ENCODE assay signal across 13 cellular contexts in the genomic region with DNA sequence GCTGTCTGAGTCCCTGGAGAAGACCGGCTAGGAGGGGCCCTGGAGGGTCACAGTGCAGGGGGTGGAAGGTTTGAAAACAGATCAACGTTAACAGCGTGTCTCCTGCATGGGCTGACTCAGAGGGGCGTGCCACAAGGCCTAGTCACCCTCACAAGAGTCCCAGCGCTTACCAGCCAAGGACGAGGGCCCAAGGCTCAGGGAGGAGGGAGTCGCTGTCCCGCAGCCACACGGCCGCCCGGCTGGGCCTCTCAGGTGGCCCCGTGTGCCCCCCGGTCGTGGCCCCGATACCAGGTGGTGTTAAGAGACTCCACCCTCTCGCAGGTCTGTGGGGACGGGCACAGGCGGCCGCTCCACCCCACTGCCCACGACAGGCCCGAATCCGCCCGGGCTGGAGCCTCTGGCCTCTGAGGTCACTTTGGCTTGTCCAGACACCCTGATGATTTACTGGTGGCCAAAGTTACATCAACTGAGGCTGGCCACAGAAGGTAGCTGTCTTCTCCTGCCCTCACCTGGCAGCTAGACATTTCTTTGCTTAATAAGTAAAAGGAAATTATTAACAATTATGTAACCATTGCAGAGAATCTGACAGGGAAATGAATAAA. TPM values are rescaled to one million over a fixed set of nuclear protein-coding genes. Genes with fewer than 3 reads are reported as not detected.
DNase-seq lines count a peak whose midpoint lies in the region; ATAC-seq and TF ChIP-seq lines count a peak whose summit lies in the region.
"Had no signal": no experiment of that assay in that cellular context is flagged by ENCODE, and none has a peak within 500 bp of the region (broad histone marks: within the 10 kb centered on the region; RNA-seq: fewer than 3 reads in every experiment).

No MANE protein-coding gene starts in this region.

- no peaks in the 10 kb centered on the region for H3K27me3 ChIP-seq in gastrocnemius medialis
- H3K27me3 ChIP-seq in A673 (replicated peaks; ENCODE audit: insufficient read depth, low read depth, low read length, poor library complexity) = no peaks in the 10 kb centered on the region

- H3K27ac ChIP-seq in gastrocnemius medialis (peak overlapping the region in 3 of 4 donors; percentile 8 to 92 (median 39)), A673 (ENCODE audit: low read depth, low read length, poor library complexity, severe bottlenecking) (no peak overlapping the region)

- DNase-seq in GM03348 (ENCODE audit: low spot score) (peak; percentile 38), RPMI7951 (ENCODE audit: low read depth) (peak; percentile 98), fibroblast of the aortic adventitia (ENCODE audit: low read depth) (peak; percentile 39), gastrocnemius medialis (no peak), nucleus accumbens (lab: John Stamatoyannopoulos, UW) (no peak), A673 (ENCODE audit: low spot score) (no peak)
- no peak for DNase-seq in stimulated activated CD4-positive, alpha-beta T cell treated with anti-CD3 and anti-CD28 coated beads, Interleukin-2, amount 100 ng/mL, for 24 hours
- DNase-seq: CD4-positive, alpha-beta memory T cell; H9; stimulated activated CD4-positive, alpha-beta T cell treated with anti-CD3 and anti-CD28 coated beads, Interleukin-2, amount 100 ng/mL, for 48 hours; T-helper 1 cell had no signal

- in situ Hi-C loops in gastrocnemius medialis (cut with MboI; ENCODE audit: low sequenced_read_pairs in 4 of 4) = no loop called here

- peaks cover 30 to 51% of the 10 kb centered on the region in 2 donors for H3K4me1 ChIP-seq in gastrocnemius medialis
- no peaks in the 10 kb centered on the region for H3K4me1 ChIP-seq in A673 (ENCODE audit: insufficient read depth, low read length, poor library complexity, severe bottlenecking)

- POLR2A ChIA-PET in A673 (lab: Charles Lee; ENCODE audit: low non-redundant PET) = no interaction called here

- no peak for TF ChIP-seq POLR2A in gastrocnemius medialis (IDR thresholded peaks at IDR 0.05)

- TF ChIP-seq CTCF in fibroblast of the aortic adventitia (IDR thresholded peaks at IDR 0.05; ENCODE audit: insufficient read depth, low read length) (no peak), gastrocnemius medialis (IDR thresholded peaks at IDR 0.05 in 4 of 5, conservative IDR thresholded peaks at IDR 0.05 in 1 of 5) (no peak), A673 (conservative IDR thresholded peaks at IDR 0.05; ENCODE audit: low read depth, low read length) (no peak)

- H3K4me3 ChIP-seq in fibroblast of the aortic adventitia (ENCODE audit: low read depth, low read length) (no peak overlapping the region), gastrocnemius medialis (no peak overlapping the region), A673 (ENCODE audit: low read depth, low read length, poor library complexity, severe bottlenecking) (no peak overlapping the region)

- CTCF ChIA-PET in A673 (lab: Charles Lee) = no interaction called here

- no peaks in the 10 kb centered on the region for H3K36me3 ChIP-seq in gastrocnemius medialis
- no peaks in the 10 kb centered on the region for H3K36me3 ChIP-seq in A673 (ENCODE audit: insufficient read depth, low read length, poor library complexity, severe bottlenecking)

- intact Hi-C loops in gastrocnemius medialis (cut with DNase I; ENCODE audit: low total_unique reads) (no loop called here), A673 (cut with micrococcal nuclease; ENCODE audit: unreplicated experiment) (no loop called here)

- no peaks in the 10 kb centered on the region for H3K9me3 ChIP-seq in gastrocnemius medialis
- H3K9me3 ChIP-seq in A673 (ENCODE audit: low read depth, low read length, poor library complexity, severe bottlenecking) = no peaks in the 10 kb centered on the region

- no TSS peak for BruUV-seq in A673 (replicated peaks; lab: Mats Ljungman, UMichigan)

- ATAC-seq in gastrocnemius medialis (peak in 1 of 2 donors; percentile 30), SK-N-SH treated with all-trans-retinoic acid at 6 μM for 48 hours (no peak)
- ATAC-seq: activated CD4-positive, CD25-positive, alpha-beta regulatory T cell treated with anti-CD3 and anti-CD28 coated beads, Interleukin-2, amount 50 U/mL, for 24 hours had no signal

TF ChIP-seq in SK-N-SH treated with all-trans-retinoic acid at 6 μM for 48 hours, 23 proteins besides CTCF, POLR2A, EP300 and RAD21:
- TF ChIP-seq, protein P1, sequence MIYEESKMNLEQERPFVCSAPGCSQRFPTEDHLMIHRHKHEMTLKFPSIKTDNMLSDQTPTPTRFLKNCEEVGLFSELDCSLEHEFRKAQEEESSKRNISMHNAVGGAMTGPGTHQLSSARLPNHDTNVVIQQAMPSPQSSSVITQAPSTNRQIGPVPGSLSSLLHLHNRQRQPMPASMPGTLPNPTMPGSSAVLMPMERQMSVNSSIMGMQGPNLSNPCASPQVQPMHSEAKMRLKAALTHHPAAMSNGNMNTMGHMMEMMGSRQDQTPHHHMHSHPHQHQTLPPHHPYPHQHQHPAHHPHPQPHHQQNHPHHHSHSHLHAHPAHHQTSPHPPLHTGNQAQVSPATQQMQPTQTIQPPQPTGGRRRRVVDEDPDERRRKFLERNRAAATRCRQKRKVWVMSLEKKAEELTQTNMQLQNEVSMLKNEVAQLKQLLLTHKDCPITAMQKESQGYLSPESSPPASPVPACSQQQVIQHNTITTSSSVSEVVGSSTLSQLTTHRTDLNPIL (CRISPR knock-in tag; IDR thresholded peaks at IDR 0.05; ENCODE audit: low read depth) = no peak
- TF ChIP-seq PPARA (CRISPR knock-in tag; IDR thresholded peaks at IDR 0.05; ENCODE audit: borderline replicate concordance) (no peak), TCF4 (CRISPR knock-in tag; IDR thresholded peaks at IDR 0.05; ENCODE audit: borderline replicate concordance) (no peak), ZNF8 (CRISPR knock-in tag; IDR thresholded peaks at IDR 0.05) (no peak), ARNTL (CRISPR knock-in tag; IDR thresholded peaks at IDR 0.05; ENCODE audit: borderline replicate concordance, low read depth) (no peak), BACH2 (CRISPR knock-in tag; IDR thresholded peaks at IDR 0.05; ENCODE audit: borderline replicate concordance) (no peak), TOX (CRISPR knock-in tag; IDR thresholded peaks at IDR 0.05; ENCODE audit: borderline replicate concordance) (no peak), ZFP30 (CRISPR knock-in tag; IDR thresholded peaks at IDR 0.05) (no peak), ZNF70 (CRISPR knock-in tag; IDR thresholded peaks at IDR 0.05) (no peak), RARB (CRISPR knock-in tag; IDR thresholded peaks at IDR 0.05) (no peak)
- TF ChIP-seq, protein P2, sequence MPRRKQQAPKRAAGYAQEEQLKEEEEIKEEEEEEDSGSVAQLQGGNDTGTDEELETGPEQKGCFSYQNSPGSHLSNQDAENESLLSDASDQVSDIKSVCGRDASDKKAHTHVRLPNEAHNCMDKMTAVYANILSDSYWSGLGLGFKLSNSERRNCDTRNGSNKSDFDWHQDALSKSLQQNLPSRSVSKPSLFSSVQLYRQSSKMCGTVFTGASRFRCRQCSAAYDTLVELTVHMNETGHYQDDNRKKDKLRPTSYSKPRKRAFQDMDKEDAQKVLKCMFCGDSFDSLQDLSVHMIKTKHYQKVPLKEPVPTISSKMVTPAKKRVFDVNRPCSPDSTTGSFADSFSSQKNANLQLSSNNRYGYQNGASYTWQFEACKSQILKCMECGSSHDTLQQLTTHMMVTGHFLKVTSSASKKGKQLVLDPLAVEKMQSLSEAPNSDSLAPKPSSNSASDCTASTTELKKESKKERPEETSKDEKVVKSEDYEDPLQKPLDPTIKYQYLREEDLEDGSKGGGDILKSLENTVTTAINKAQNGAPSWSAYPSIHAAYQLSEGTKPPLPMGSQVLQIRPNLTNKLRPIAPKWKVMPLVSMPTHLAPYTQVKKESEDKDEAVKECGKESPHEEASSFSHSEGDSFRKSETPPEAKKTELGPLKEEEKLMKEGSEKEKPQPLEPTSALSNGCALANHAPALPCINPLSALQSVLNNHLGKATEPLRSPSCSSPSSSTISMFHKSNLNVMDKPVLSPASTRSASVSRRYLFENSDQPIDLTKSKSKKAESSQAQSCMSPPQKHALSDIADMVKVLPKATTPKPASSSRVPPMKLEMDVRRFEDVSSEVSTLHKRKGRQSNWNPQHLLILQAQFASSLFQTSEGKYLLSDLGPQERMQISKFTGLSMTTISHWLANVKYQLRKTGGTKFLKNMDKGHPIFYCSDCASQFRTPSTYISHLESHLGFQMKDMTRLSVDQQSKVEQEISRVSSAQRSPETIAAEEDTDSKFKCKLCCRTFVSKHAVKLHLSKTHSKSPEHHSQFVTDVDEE (CRISPR knock-in tag; IDR thresholded peaks at IDR 0.05) = no peak
- TF ChIP-seq, protein P3, sequence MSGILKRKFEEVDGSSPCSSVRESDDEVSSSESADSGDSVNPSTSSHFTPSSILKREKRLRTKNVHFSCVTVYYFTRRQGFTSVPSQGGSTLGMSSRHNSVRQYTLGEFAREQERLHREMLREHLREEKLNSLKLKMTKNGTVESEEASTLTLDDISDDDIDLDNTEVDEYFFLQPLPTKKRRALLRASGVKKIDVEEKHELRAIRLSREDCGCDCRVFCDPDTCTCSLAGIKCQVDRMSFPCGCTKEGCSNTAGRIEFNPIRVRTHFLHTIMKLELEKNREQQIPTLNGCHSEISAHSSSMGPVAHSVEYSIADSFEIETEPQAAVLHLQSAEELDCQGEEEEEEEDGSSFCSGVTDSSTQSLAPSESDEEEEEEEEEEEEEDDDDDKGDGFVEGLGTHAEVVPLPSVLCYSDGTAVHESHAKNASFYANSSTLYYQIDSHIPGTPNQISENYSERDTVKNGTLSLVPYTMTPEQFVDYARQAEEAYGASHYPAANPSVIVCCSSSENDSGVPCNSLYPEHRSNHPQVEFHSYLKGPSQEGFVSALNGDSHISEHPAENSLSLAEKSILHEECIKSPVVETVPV (CRISPR knock-in tag; IDR thresholded peaks at IDR 0.05) = no peak
- TF ChIP-seq, protein P4, sequence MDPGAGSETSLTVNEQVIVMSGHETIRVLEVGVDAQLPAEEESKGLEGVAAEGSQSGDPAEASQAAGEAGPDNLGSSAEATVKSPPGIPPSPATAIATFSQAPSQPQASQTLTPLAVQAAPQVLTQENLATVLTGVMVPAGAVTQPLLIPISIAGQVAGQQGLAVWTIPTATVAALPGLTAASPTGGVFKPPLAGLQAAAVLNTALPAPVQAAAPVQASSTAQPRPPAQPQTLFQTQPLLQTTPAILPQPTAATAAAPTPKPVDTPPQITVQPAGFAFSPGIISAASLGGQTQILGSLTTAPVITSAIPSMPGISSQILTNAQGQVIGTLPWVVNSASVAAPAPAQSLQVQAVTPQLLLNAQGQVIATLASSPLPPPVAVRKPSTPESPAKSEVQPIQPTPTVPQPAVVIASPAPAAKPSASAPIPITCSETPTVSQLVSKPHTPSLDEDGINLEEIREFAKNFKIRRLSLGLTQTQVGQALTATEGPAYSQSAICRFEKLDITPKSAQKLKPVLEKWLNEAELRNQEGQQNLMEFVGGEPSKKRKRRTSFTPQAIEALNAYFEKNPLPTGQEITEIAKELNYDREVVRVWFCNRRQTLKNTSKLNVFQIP (CRISPR knock-in tag; IDR thresholded peaks at IDR 0.05; ENCODE audit: borderline replicate concordance, low read depth) = no peak

RNA-seq across cellular contexts. Expression of a gene that starts 34.0 kb away (rescaled TPM):
- total RNA-seq in RPMI7951 (2014; rRNA removed; shearing (Covaris generic)) = 256 and 312 TPM in 2 replicates
- total RNA-seq in fibroblast of the aortic adventitia (ENCODE audit: low replicate concordance) (18.2 and 55.5 TPM in 2 replicates), gastrocnemius medialis (10 to 100 TPM in 3 of 4 donors, 1 to 10 TPM in 1; 9.6 to 35.3 (median 18.6) TPM), A673 (2021) (35.8 and 36.3 TPM in 2 replicates)

Comparison
In these comparisons a context has a peak if more than half of its experiments do, and no peak if none do; other contexts are left out.
1. DNase-seq: peak in GM03348 (single experiment), RPMI7951 (single experiment) and fibroblast of the aortic adventitia (single experiment); none in gastrocnemius medialis (0 of 2), nucleus accumbens (0 of 56), stimulated activated CD4-positive, alpha-beta T cell treated with anti-CD3 and anti-CD28 coated beads, Interleukin-2, amount 100 ng/mL, for 24 hours (0 of 2) and A673 (single experiment).